In genomic region chr15:41285285-41285684, GRCh38 we compare ENCODE assay signal across 9 cellular contexts. TPM values are rescaled to one million over a fixed set of nuclear protein-coding genes. Genes with fewer than 3 reads are reported as not detected.
A peak's percentile ranks its signal among the peaks of the same experiment; 100 is the strongest.
DNase-seq lines count a peak whose midpoint lies in the region; ATAC-seq and TF ChIP-seq lines count a peak whose summit lies in the region.
"Had no signal": no experiment of that assay in that cellular context is flagged by ENCODE, and none has a peak within 500 bp of the region (broad histone marks: within the 10 kb centered on the region; RNA-seq: fewer than 3 reads in every experiment).

No MANE protein-coding gene starts in this region.

- DNase-seq in IMR-90 (no peak), MCF 10A (ENCODE audit: unreplicated experiment) (peak; percentile 8), substantia nigra (lab: John Stamatoyannopoulos, UW) (no peak), SHP77 (lab: John Stamatoyannopoulos, UW) (no peak), NCI-H446 (lab: John Stamatoyannopoulos, UW) (no peak)

- no peak overlapping the region; the same call in 1 of the 2 replicates for H2AK5ac ChIP-seq in IMR-90 (ENCODE audit: low read depth, low read length)

- H2BK5ac ChIP-seq in IMR-90 (ENCODE audit: low read depth, low read length, poor library complexity, severe bottlenecking): no peak overlapping the region

- H3K23ac ChIP-seq in IMR-90 (ENCODE audit: low read depth, low read length): peak overlapping the region; percentile 38; the same call in 1 of the 2 replicates

- H3K27ac ChIP-seq in 22Rv1 (peak overlapping the region; percentile 84), IMR-90 (ENCODE audit: insufficient read depth, low read length) (no peak overlapping the region; the same call in 1 of the 2 replicates), substantia nigra (ENCODE audit: low read depth, low read length, poor library complexity, severe bottlenecking) (no peak overlapping the region)

- no peak overlapping the region for H3K14ac ChIP-seq in IMR-90 (replicated peaks; ENCODE audit: low read depth, low read length)

- peaks cover 19 to 49% of the 10 kb centered on the region in 2 experiments for H3K79me1 ChIP-seq in IMR-90 (ENCODE audit: low read depth in 1 of 2, low read length in 2 of 2)

- H3K56ac ChIP-seq in IMR-90 (ENCODE audit: extremely low read depth, insufficient read depth, low read length): no peak overlapping the region

- TF ChIP-seq POLR2A in IMR-90 (IDR thresholded peaks at IDR 0.05; ENCODE audit: low read depth, low read length): no peak

- no peak overlapping the region for H2BK15ac ChIP-seq in IMR-90 (ENCODE audit: low read depth, low read length)

- peaks cover 5% of the 10 kb centered on the region for H3K9me1 ChIP-seq in IMR-90 (ENCODE audit: insufficient read depth, low read length)

- H2AFZ ChIP-seq in IMR-90 (replicated peaks; ENCODE audit: low read length, poor library complexity): no peak overlapping the region

- H3K9me3 ChIP-seq in IMR-90 (ENCODE audit: control insufficient read depth, insufficient read depth, low read length) (no peaks in the 10 kb centered on the region), mononuclear cell (ENCODE audit: low read depth, low read length) (no peaks in the 10 kb centered on the region)

- intact Hi-C loops in IMR-90 (cut with micrococcal nuclease) (no loop called here), MCF 10A (cut with micrococcal nuclease) (loop anchor here (2.0 kb wide), 1 partner anchor 52 kb away; no protein-coding TSS in a partner anchor)

- no peak overlapping the region for H3K18ac ChIP-seq in IMR-90 (ENCODE audit: low read depth, low read length)

- H2BK120ac ChIP-seq in IMR-90 (ENCODE audit: low read depth, low read length): no peak overlapping the region

- H4K20me1 ChIP-seq in IMR-90 (ENCODE audit: insufficient read depth, low read length): peaks cover 6% of the 10 kb centered on the region; the same call in 1 of the 2 replicates

- no peak overlapping the region for H4K8ac ChIP-seq in IMR-90 (ENCODE audit: low read depth in 2 of 2, low read length in 2 of 2)

- TF ChIP-seq CTCF in 22Rv1 (IDR thresholded peaks at IDR 0.05) (no peak), IMR-90 (conservative IDR thresholded peaks at IDR 0.05; ENCODE audit: low read depth, low read length) (no peak), MCF 10A (IDR thresholded peaks at IDR 0.05; ENCODE audit: unreplicated experiment) (no peak)

- peak overlapping the region; percentile 81 for H3K4me3 ChIP-seq in IMR-90 (ENCODE audit: insufficient read depth, low read depth, low read length)
- H3K4me3 ChIP-seq in mononuclear cell (ENCODE audit: low read length): peak overlapping the region; percentile 98

- H3K4ac ChIP-seq in IMR-90 (ENCODE audit: low read depth, low read length): no peak overlapping the region

- peaks cover 43% of the 10 kb centered on the region for H3K36me3 Mint-ChIP-seq in MCF 10A (ENCODE audit: insufficient read depth, unreplicated experiment)

- H4K91ac ChIP-seq in IMR-90 (ENCODE audit: insufficient read depth, low read depth, low read length): no peak overlapping the region

- H3K4me1 ChIP-seq in IMR-90 (ENCODE audit: control insufficient read depth, insufficient read depth, low read length) (peaks cover 6% of the 10 kb centered on the region), mononuclear cell (ENCODE audit: insufficient read depth, low read length) (peaks cover 49% of the 10 kb centered on the region)

- no peak overlapping the region for H4K5ac ChIP-seq in IMR-90 (ENCODE audit: low read depth, low read length)

- H3K4me2 ChIP-seq in IMR-90 (ENCODE audit: low read depth, low read length): peak overlapping the region; percentile 68

- H3K4me1 Mint-ChIP-seq in MCF 10A (ENCODE audit: insufficient read depth, unreplicated experiment): peaks cover 28% of the 10 kb centered on the region

- peak overlapping the region; percentile 85 for H3K9ac ChIP-seq in IMR-90 (ENCODE audit: low read depth, low read length)

- no peaks in the 10 kb centered on the region for H3K27me3 Mint-ChIP-seq in MCF 10A (ENCODE audit: insufficient read depth, unreplicated experiment)

- H3K9me3 Mint-ChIP-seq in MCF 10A (ENCODE audit: unreplicated experiment): no peaks in the 10 kb centered on the region

- no peak overlapping the region for H2AK9ac ChIP-seq in IMR-90 (replicated peaks; ENCODE audit: low read depth, low read length, poor library complexity)

- in situ Hi-C loops in IMR-90 (cut with MboI; ENCODE audit: low sequenced_read_pairs): no loop called here

- ATAC-seq in IMR-90 (ENCODE audit: low read depth): no peak
- no peak for ATAC-seq in GM19023 (IDR thresholded peaks at IDR 0.05; ENCODE audit: unreplicated experiment)

- peak overlapping the region; percentile 95 for H3K4me3 Mint-ChIP-seq in MCF 10A (ENCODE audit: unreplicated experiment)

- no peak overlapping the region for H2BK20ac ChIP-seq in IMR-90 (ENCODE audit: low read depth, low read length)

- peak overlapping the region; percentile 95 for H3K27ac Mint-ChIP-seq in MCF 10A (ENCODE audit: low read depth, unreplicated experiment)

- dilution Hi-C loops in IMR-90 (cut with HindIII; ENCODE audit: low sequenced_read_pairs, unreplicated experiment): no loop called here

- H3K27me3 ChIP-seq in IMR-90 (ENCODE audit: control insufficient read depth, insufficient read depth, low read length) (no peaks in the 10 kb centered on the region), mononuclear cell (ENCODE audit: insufficient read depth, low read length) (no peaks in the 10 kb centered on the region)

- CTCF ChIA-PET in IMR-90 (lab: Yijun Ruan, JAX): interaction anchor here (0.6 kb wide), 1 partner anchor 542 kb away, joined by 7 read pairs; no protein-coding TSS in a partner anchor
- CTCF ChIA-PET in MCF 10A (lab: Yijun Ruan, JAX): interaction anchor here (0.9 kb wide), 1 partner anchor 54 kb away, joined by 3 read pairs; the partner anchor contains the start of gene CHP1

- peaks cover 18% of the 10 kb centered on the region for H3K36me3 ChIP-seq in IMR-90 (ENCODE audit: control insufficient read depth, insufficient read depth, low read length)

- BruUV-seq in IMR-90 (replicated peaks; lab: Mats Ljungman, UMichigan) (no TSS peak), MCF 10A (replicated peaks; lab: Mats Ljungman, UMichigan) (no TSS peak)

- TF ChIP-seq RAD21 in IMR-90 (IDR thresholded peaks at IDR 0.05; ENCODE audit: low read length): no peak

- WGBS in IMR-90 (ENCODE audit: extremely low coverage in 2 of 2, insufficient read length in 1 of 2), 2 experiments: 17% methylated on average over 2 of the region's 7 CpGs; no CpG with 5 or more reads in 1 of the 2 experiments

- POLR2A ChIA-PET in IMR-90 (lab: Charles Lee; ENCODE audit: unreplicated experiment): no interaction called here
- POLR2A ChIA-PET in MCF 10A (lab: Yijun Ruan, JAX): interaction anchor here (0.5 to 6.7 kb wide), 13 partner anchors 9 to 158 kb away, joined by 3 to 76 read pairs (median 3); partner anchors contain the start of genes CHP1, EXD1, NUSAP1 and OIP5

TF ChIP-seq in IMR-90, 13 proteins besides CTCF, POLR2A, EP300 and RAD21:
- no peak for TF ChIP-seq RCOR1 (IDR thresholded peaks at IDR 0.05; ENCODE audit: insufficient replicate concordance, low read length)

RNA-seq across cellular contexts. Expression of gene OIP5, which starts 47.1 kb away (rescaled TPM):
- total RNA-seq in IMR-90 (2012; rRNA removed) (4.1 and 7.5 TPM in 2 replicates), MCF 10A (2022) (2.9 and 5.7 TPM in 2 replicates), mononuclear cell (0.21 TPM)
- 5.4 and 5.5 TPM in 2 replicates for polyA plus RNA-seq in IMR-90 (2012; rRNA removed)
- polyA plus RNA-seq in IMR-90 (2012; cell fraction: cytosol; rRNA removed): 3.9 and 4.5 TPM in 2 replicates
- polyA plus RNA-seq in IMR-90 (2012; cell fraction: nucleus; rRNA removed; ENCODE audit: low replicate concordance): 1.0 and 1.4 TPM in 2 replicates

RNA-seq across cellular contexts. Expression of gene NUSAP1, which starts 47.4 kb away (rescaled TPM):
- total RNA-seq in IMR-90 (2012; rRNA removed) (92.5 and 123 TPM in 2 replicates), MCF 10A (2022) (39.1 and 62.6 TPM in 2 replicates), mononuclear cell (10.0 TPM)
- polyA plus RNA-seq in IMR-90 (2012; rRNA removed): 59.2 and 61.7 TPM in 2 replicates
- 10.1 and 17.0 TPM in 2 replicates for polyA plus RNA-seq in IMR-90 (2012; cell fraction: cytosol; rRNA removed)
- 30.4 and 58.2 TPM in 2 replicates for polyA plus RNA-seq in IMR-90 (2012; cell fraction: nucleus; rRNA removed; ENCODE audit: low replicate concordance)

RNA-seq across cellular contexts. Expression of gene CHP1, which starts 54.2 kb away (rescaled TPM):
- total RNA-seq in IMR-90 (2012; rRNA removed) (94.2 and 96.1 TPM in 2 replicates), MCF 10A (2022) (70.4 and 91.1 TPM in 2 replicates), mononuclear cell (76.6 TPM)
- polyA plus RNA-seq in IMR-90 (2012; rRNA removed): 34.0 and 39.2 TPM in 2 replicates
- polyA plus RNA-seq in IMR-90 (2012; cell fraction: cytosol; rRNA removed): 16.2 and 16.7 TPM in 2 replicates
- 5.0 and 14.9 TPM in 2 replicates for polyA plus RNA-seq in IMR-90 (2012; cell fraction: nucleus; rRNA removed; ENCODE audit: low replicate concordance)

RNA-seq across cellular contexts. Expression of gene EXD1, which starts 54.7 kb away (rescaled TPM):
- total RNA-seq in IMR-90 (2012; rRNA removed) (not detected in 2 replicates), MCF 10A (2022) (0.12 and 0.37 TPM in 2 replicates), mononuclear cell (not detected)
- polyA plus RNA-seq in IMR-90 (2012; rRNA removed): not detected in 2 replicates
- polyA plus RNA-seq in IMR-90 (2012; cell fraction: cytosol; rRNA removed): not detected in 2 replicates
- not detected in 2 replicates for polyA plus RNA-seq in IMR-90 (2012; cell fraction: nucleus; rRNA removed; ENCODE audit: low replicate concordance)
- total RNA-seq: M059J had no signal
